ENCODE assay signal across 1 cellular context in the genomic region with DNA sequence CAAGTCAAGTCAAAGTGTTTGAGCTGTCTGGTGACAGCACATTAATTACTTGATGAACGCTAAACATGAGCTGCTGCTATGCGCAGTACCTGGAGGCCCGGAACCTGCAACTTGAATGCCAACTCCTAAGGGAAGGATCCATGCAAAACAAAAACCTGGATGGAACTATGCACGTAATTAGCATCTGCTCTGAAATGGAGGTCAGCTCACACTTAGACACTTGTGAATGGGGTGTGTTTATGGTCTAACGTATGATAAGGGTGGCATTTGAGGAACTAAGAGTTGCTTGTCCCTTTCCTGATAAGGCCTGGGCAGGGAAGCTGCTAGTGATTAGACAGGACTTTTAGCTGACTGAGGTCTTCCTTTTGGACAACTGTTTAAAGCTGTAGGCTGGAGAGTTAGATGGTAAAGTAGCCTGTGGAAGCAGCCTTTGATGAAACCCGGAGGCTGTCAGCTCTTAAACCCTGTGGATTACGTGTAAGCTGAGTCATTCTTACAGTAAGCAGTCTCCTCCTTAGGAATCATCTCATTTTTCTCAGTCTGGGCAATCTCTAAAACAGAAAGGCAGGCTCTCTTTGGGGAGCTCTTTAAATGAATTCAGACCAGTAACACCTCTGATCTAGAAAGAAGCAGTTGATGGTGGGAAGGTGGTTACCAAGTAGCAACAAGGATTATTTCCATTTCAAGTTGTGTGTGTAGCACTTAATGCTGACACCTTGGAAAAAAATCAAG.
A peak's percentile ranks its signal among the peaks of the same experiment; 100 is the strongest.
TF ChIP-seq lines count a peak whose summit lies in the region.

No MANE protein-coding gene starts in this region.

TF ChIP-seq in K562, 482 proteins besides CTCF, POLR2A, EP300 and RAD21 (continued from another document and continues in another):
- TF ChIP-seq ZNF609 (CRISPR knock-in tag; IDR thresholded peaks at IDR 0.05; ENCODE audit: borderline replicate concordance), result no peak
- TF ChIP-seq SP1 (CRISPR knock-in tag; IDR thresholded peaks at IDR 0.05), result no peak
- TF ChIP-seq ZNF830 (CRISPR knock-in tag; IDR thresholded peaks at IDR 0.05), result no peak
- TF ChIP-seq MEF2D (tag; conservative IDR thresholded peaks at IDR 0.05; ENCODE audit: low read depth), result peak; percentile 82
- TF ChIP-seq, protein P1, sequence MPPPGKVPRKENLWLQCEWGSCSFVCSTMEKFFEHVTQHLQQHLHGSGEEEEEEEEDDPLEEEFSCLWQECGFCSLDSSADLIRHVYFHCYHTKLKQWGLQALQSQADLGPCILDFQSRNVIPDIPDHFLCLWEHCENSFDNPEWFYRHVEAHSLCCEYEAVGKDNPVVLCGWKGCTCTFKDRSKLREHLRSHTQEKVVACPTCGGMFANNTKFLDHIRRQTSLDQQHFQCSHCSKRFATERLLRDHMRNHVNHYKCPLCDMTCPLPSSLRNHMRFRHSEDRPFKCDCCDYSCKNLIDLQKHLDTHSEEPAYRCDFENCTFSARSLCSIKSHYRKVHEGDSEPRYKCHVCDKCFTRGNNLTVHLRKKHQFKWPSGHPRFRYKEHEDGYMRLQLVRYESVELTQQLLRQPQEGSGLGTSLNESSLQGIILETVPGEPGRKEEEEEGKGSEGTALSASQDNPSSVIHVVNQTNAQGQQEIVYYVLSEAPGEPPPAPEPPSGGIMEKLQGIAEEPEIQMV (tag; conservative IDR thresholded peaks at IDR 0.05; ENCODE audit: low read depth), result no peak
- no peak for TF ChIP-seq OTX1 (CRISPR knock-in tag; IDR thresholded peaks at IDR 0.05)
- 0 out of 2 replicates have a peak, but pooled peaks have one; percentile 26 for TF ChIP-seq ZFP91 (CRISPR knock-in tag; IDR thresholded peaks at IDR 0.05)
- TF ChIP-seq, protein P2, sequence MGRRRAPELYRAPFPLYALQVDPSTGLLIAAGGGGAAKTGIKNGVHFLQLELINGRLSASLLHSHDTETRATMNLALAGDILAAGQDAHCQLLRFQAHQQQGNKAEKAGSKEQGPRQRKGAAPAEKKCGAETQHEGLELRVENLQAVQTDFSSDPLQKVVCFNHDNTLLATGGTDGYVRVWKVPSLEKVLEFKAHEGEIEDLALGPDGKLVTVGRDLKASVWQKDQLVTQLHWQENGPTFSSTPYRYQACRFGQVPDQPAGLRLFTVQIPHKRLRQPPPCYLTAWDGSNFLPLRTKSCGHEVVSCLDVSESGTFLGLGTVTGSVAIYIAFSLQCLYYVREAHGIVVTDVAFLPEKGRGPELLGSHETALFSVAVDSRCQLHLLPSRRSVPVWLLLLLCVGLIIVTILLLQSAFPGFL (CRISPR knock-in tag; IDR thresholded peaks at IDR 0.05), result no peak
- no peak for TF ChIP-seq RERE (CRISPR knock-in tag; IDR thresholded peaks at IDR 0.05; ENCODE audit: borderline replicate concordance)
- TF ChIP-seq POLR2B (IDR thresholded peaks at IDR 0.05; ENCODE audit: low read depth, partially characterized antibody), result no peak
- no peak for TF ChIP-seq NR2F6 (CRISPR knock-in tag; IDR thresholded peaks at IDR 0.05)
- TF ChIP-seq, protein P3, sequence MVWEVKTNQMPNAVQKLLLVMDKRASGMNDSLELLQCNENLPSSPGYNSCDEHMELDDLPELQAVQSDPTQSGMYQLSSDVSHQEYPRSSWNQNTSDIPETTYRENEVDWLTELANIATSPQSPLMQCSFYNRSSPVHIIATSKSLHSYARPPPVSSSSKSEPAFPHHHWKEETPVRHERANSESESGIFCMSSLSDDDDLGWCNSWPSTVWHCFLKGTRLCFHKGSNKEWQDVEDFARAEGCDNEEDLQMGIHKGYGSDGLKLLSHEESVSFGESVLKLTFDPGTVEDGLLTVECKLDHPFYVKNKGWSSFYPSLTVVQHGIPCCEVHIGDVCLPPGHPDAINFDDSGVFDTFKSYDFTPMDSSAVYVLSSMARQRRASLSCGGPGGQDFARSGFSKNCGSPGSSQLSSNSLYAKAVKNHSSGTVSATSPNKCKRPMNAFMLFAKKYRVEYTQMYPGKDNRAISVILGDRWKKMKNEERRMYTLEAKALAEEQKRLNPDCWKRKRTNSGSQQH (CRISPR knock-in tag; IDR thresholded peaks at IDR 0.05), result peak; percentile 72; the same call in 1 of the 2 replicates
- TF ChIP-seq MAZ (CRISPR knock-in tag; conservative IDR thresholded peaks at IDR 0.05 in 1 of 2, IDR thresholded peaks at IDR 0.05 in 1 of 2), result peak in 1 of 2 experiments; percentile 46; a peak in 3 of 4 replicates
- TF ChIP-seq, protein P4, sequence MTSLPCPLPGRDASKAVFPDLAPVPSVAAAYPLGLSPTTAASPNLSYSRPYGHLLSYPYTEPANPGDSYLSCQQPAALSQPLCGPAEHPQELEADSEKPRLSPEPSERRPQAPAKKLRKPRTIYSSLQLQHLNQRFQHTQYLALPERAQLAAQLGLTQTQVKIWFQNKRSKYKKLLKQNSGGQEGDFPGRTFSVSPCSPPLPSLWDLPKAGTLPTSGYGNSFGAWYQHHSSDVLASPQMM (CRISPR knock-in tag; IDR thresholded peaks at IDR 0.05), result no peak
- peak; percentile 95 to 96 for TF ChIP-seq TRIM24 (IDR thresholded peaks at IDR 0.05)
- TF ChIP-seq ZBTB17 (CRISPR knock-in tag; IDR thresholded peaks at IDR 0.05), result peak; percentile 47; the same call in 1 of the 2 replicates
- TF ChIP-seq ZBTB2 (IDR thresholded peaks at IDR 0.05), result peak; percentile 86
- TF ChIP-seq, protein P5, sequence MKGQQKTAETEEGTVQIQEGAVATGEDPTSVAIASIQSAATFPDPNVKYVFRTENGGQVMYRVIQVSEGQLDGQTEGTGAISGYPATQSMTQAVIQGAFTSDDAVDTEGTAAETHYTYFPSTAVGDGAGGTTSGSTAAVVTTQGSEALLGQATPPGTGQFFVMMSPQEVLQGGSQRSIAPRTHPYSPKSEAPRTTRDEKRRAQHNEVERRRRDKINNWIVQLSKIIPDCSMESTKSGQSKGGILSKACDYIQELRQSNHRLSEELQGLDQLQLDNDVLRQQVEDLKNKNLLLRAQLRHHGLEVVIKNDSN (CRISPR knock-in tag; IDR thresholded peaks at IDR 0.05), result no peak
- no peak for TF ChIP-seq CBFB (CRISPR knock-in tag; IDR thresholded peaks at IDR 0.05)
- TF ChIP-seq ELK1 (CRISPR knock-in tag; IDR thresholded peaks at IDR 0.05), result no peak
- no peak for TF ChIP-seq ZNF217 (CRISPR knock-in tag; IDR thresholded peaks at IDR 0.05)
- TF ChIP-seq ELF2 (CRISPR knock-in tag; IDR thresholded peaks at IDR 0.05), result no peak
- TF ChIP-seq RAD51 (IDR thresholded peaks at IDR 0.05; ENCODE audit: borderline replicate concordance, low read depth), result no peak; the same call in 1 of the 2 replicates
- TF ChIP-seq JUN (IDR thresholded peaks at IDR 0.05; ENCODE audit: borderline replicate concordance, low read depth, low read length), result 0 out of 2 replicates have a peak, but pooled peaks have one; percentile 62
- TF ChIP-seq JUN (CRISPR knock-in tag; IDR thresholded peaks at IDR 0.05; ENCODE audit: borderline replicate concordance), result no peak
